ENCODE assay signal across 8 cellular contexts in genomic region chr4:15002659-15003440, GRCh38. TPM values are rescaled to one million over a fixed set of nuclear protein-coding genes. Genes with fewer than 3 reads are reported as not detected.
DNase-seq lines count a peak whose midpoint lies in the region; ATAC-seq and TF ChIP-seq lines count a peak whose summit lies in the region.

No MANE protein-coding gene starts in this region.

- H3K9me3 ChIP-seq in BLaER1 (no peaks in the 10 kb centered on the region), OCI-LY7 (ENCODE audit: low read length) (no peaks in the 10 kb centered on the region), mucosa of rectum (ENCODE audit: control insufficient read depth in 2 of 2, low read length in 2 of 2) (no peaks in the 10 kb centered on the region)

- peaks cover 16% of the 10 kb centered on the region for H3K4me1 ChIP-seq in BLaER1
- H3K4me1 ChIP-seq in OCI-LY7 (ENCODE audit: insufficient read depth, low read length, poor library complexity, severe bottlenecking), result peaks cover 23% of the 10 kb centered on the region
- peaks cover 5 to 6% of the 10 kb centered on the region in 2 donors for H3K4me1 ChIP-seq in mucosa of rectum (ENCODE audit: control insufficient read depth in 2 of 2, insufficient read depth in 2 of 2, low read length in 2 of 2)

- TF ChIP-seq CTCF in OCI-LY7 (conservative IDR thresholded peaks at IDR 0.05; ENCODE audit: low read length), result no peak
- TF ChIP-seq CTCF in epithelial cell of proximal tubule (conservative IDR thresholded peaks at IDR 0.05; ENCODE audit: low read depth, low read length), result no peak

- ATAC-seq in GM19351 (IDR thresholded peaks at IDR 0.05; ENCODE audit: unreplicated experiment) (peak; percentile 26), HG03460 (IDR thresholded peaks at IDR 0.05; ENCODE audit: unreplicated experiment) (peak; percentile 23)

- H4K20me1 ChIP-seq in BLaER1, result peaks cover 24% of the 10 kb centered on the region
- peaks cover 22% of the 10 kb centered on the region for H4K20me1 ChIP-seq in OCI-LY7 (ENCODE audit: insufficient read depth, low read length)

- intact Hi-C loops in OCI-LY7 (cut with micrococcal nuclease; ENCODE audit: unreplicated experiment), result loop anchor here (1.0 to 10.0 kb wide), 8 partner anchors 407 to 1521 kb away; partner anchors contain the start of genes BOD1L1, CD38, FBXL5 and RAB28

- H3K9ac ChIP-seq in BLaER1 (peak overlapping the region; percentile 86), mucosa of rectum (ENCODE audit: low read depth in 1 of 2, low read length in 2 of 2) (peak overlapping the region; percentile 99)

- DNase-seq in OCI-LY7 (ENCODE audit: low spot score) (peak; percentile 81), activated T-cell treated with anti-CD3 and anti-CD28 coated beads for 48 hours (ENCODE audit: low read depth) (peak; percentile 60), epithelial cell of proximal tubule (ENCODE audit: low read depth) (no peak)
- DNase-seq in stimulated activated CD8-positive, alpha-beta memory T cell treated with anti-CD3 and anti-CD28 coated beads, Interleukin-4, amount 100 ng/mL, for 48 hours, result peak; percentile 74

- BruUV-seq in OCI-LY7 (replicated peaks; lab: Mats Ljungman, UMichigan), result no TSS peak

- H3K4me2 ChIP-seq in BLaER1 (peak overlapping the region; percentile 94), OCI-LY7 (ENCODE audit: low read length) (peak overlapping the region; percentile 70)

- H3K27ac ChIP-seq in BLaER1, result peak overlapping the region; percentile 87
- H3K27ac ChIP-seq in OCI-LY7 (ENCODE audit: low read depth, low read length, poor library complexity, severe bottlenecking), result peak overlapping the region; percentile 91
- H3K27ac ChIP-seq in mucosa of rectum (ENCODE audit: low read depth in 2 of 2, low read length in 2 of 2), result peak overlapping the region; percentile 99 to 100

- no peaks in the 10 kb centered on the region for H3K36me3 ChIP-seq in BLaER1
- peaks cover 7% of the 10 kb centered on the region for H3K36me3 ChIP-seq in OCI-LY7 (ENCODE audit: insufficient read depth, low read length)
- peaks cover 4 to 7% of the 10 kb centered on the region in 2 donors for H3K36me3 ChIP-seq in mucosa of rectum (ENCODE audit: control insufficient read depth in 2 of 2, insufficient read depth in 2 of 2, low read length in 2 of 2)

- H3K4me3 ChIP-seq in BLaER1 (peak overlapping the region; percentile 88), OCI-LY7 (ENCODE audit: low read depth, low read length, poor library complexity, severe bottlenecking) (peak overlapping the region; percentile 93), epithelial cell of proximal tubule (ENCODE audit: low read depth, low read length) (peak overlapping the region; percentile 84), mucosa of rectum (ENCODE audit: low read length in 2 of 2) (peak overlapping the region; percentile 84 to 93)

- H3K27me3 ChIP-seq in BLaER1 (peaks cover 28% of the 10 kb centered on the region), mucosa of rectum (ENCODE audit: control insufficient read depth in 2 of 2, insufficient read depth in 2 of 2, low read length in 2 of 2) (no peaks in the 10 kb centered on the region)

- H3K9me2 ChIP-seq in OCI-LY7 (ENCODE audit: insufficient read depth, low read length), result no peaks in the 10 kb centered on the region

- H3K79me2 ChIP-seq in OCI-LY7 (ENCODE audit: insufficient read depth, low read depth, low read length), result peaks cover 30% of the 10 kb centered on the region

- POLR2A ChIA-PET in OCI-LY7 (lab: Charles Lee), result interaction anchor here (0.5 to 1.1 kb wide), 6 partner anchors 10 to 1377 kb away, joined by 3 to 4 read pairs (median 4); no protein-coding TSS in a partner anchor

- peak overlapping the region; percentile 26; the same call in 1 of the 2 replicates for H2AFZ ChIP-seq in OCI-LY7 (ENCODE audit: low read length)

- CTCF ChIA-PET in OCI-LY7 (lab: Charles Lee; ENCODE audit: unreplicated experiment), result interaction anchor here (0.8 kb wide), 1 partner anchor 1375 kb away, joined by 3 read pairs; no protein-coding TSS in a partner anchor

RNA-seq across cellular contexts. Expression of gene CPEB2, which starts 0.6 kb away (rescaled TPM):
- 2.2 and 2.3 TPM in 2 replicates for total RNA-seq in OCI-LY7 (2014; rRNA removed; shearing (Covaris generic))
- total RNA-seq in OCI-LY7 (2022) (6.6 and 8.8 TPM in 2 replicates), epithelial cell of proximal tubule (3.5 and 7.7 TPM in 2 replicates)
